In the genomic region with DNA sequence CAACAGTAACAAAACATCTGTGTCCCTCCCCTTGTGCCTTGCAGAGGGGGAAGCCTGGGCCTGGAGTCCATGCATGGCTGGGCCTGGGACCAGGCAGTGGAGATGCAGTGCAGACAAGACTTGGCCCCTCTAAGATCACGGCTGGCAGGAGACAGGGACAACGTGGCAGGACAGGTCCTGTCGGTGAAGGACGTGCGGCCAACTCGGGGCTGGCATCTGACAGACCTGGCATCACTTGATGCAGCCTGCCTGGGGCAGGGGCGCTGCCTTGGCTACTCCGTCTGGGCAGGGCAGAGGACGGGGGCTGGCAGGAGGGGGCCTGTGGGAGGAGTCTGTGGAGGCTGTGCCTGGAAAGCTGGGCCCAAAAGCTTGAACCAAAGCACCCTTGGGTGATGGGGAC, we compare ENCODE assay signal across 16 cellular contexts.
"Had no signal": no experiment of that assay in that cellular context is flagged by ENCODE, and none has a peak within 500 bp of the region (broad histone marks: within the 10 kb centered on the region; RNA-seq: fewer than 3 reads in every experiment).

No MANE protein-coding gene starts in this region.

- H3K27ac ChIP-seq: cardiac muscle cell, colonic mucosa, gastroesophageal sphincter, lower lobe of right lung, prostate gland had no signal

- FAIRE-seq: urothelium cell line had no signal

- H3K36me3 ChIP-seq: cardiac muscle cell, colonic mucosa, gastroesophageal sphincter, lower lobe of right lung, prostate gland had no signal

- DNase-seq: activated CD4-positive, alpha-beta T cell treated with anti-CD3 and anti-CD28 coated beads for 1 hour; activated CD4-positive, alpha-beta T cell treated with anti-CD3 and anti-CD28 coated beads, Interleukin-2, amount 50 U/mL, for 48 hours; activated CD8-positive, alpha-beta memory T cell treated with anti-CD3 and anti-CD28 coated beads, Interleukin-2, amount 10 ng/mL, durations not matched to agents 7 days and 5 days; colonic mucosa; effector CD8-positive, alpha-beta T cell; midbrain; nucleus accumbens; stimulated activated CD4-positive, alpha-beta T cell treated with anti-CD3 and anti-CD28 coated beads, Interleukin-4, amount 100 ng/mL, for 1 hour; stimulated activated CD8-positive, alpha-beta memory T cell treated with anti-CD3 and anti-CD28 coated beads, Interleukin-4, amount 100 ng/mL, for 48 hours; stimulated activated naive CD8-positive, alpha-beta T cell treated with anti-CD3 and anti-CD28 coated beads, Interleukin-15, Interleukin-2, amounts not matched to agents 100 U/mL and 50 U/mL, for 24 hours had no signal

- H3K9me3 ChIP-seq: colonic mucosa, gastroesophageal sphincter, lower lobe of right lung, prostate gland had no signal

- H3K27me3 ChIP-seq: cardiac muscle cell, colonic mucosa had no signal

- H3K4me1 ChIP-seq: colonic mucosa, gastroesophageal sphincter, lower lobe of right lung, prostate gland had no signal

- ATAC-seq: activated CD8-positive, alpha-beta memory T cell treated with anti-CD3 and anti-CD28 coated beads, Interleukin-2, amount 10 ng/mL, durations not matched to agents 7 days and 5 days; gastroesophageal sphincter; lower lobe of right lung; stimulated activated naive CD8-positive, alpha-beta T cell treated with anti-CD3 and anti-CD28 coated beads, Interleukin-15, Interleukin-2, amounts not matched to agents 100 U/mL and 50 U/mL, for 24 hours; T-helper 17 cell had no signal

- H3K4me3 ChIP-seq: cardiac muscle cell, colonic mucosa, gastroesophageal sphincter, lower lobe of right lung, prostate gland had no signal
